22 cellular contexts compared by ENCODE assay signal in the genomic region with DNA sequence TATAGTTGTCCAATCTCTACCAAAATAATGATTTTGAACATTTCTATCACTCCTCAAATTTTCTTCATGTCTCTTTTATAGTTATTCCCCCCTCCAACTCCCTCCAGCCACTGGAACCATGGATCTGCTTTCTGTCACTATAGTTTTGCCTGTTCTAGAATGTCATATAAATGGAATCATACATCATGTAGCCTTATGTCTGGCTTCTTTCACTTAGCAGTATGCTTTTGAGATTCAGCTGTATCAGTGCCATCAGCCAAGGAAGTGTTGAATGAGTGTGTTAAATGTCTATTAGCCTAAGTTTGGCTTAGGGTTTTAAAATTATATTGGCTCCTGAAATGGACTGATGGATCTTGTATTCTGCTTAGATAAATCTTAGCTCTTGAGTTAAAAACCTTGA. TPM values are rescaled to one million over a fixed set of nuclear protein-coding genes. Genes with fewer than 3 reads are reported as not detected.
A peak's percentile ranks its signal among the peaks of the same experiment; 100 is the strongest.
DNase-seq lines count a peak whose midpoint lies in the region; ATAC-seq, FAIRE-seq and TF ChIP-seq lines count a peak whose summit lies in the region.
"Had no signal": no experiment of that assay in that cellular context is flagged by ENCODE, and none has a peak within 500 bp of the region (broad histone marks: within the 10 kb centered on the region; RNA-seq: fewer than 3 reads in every experiment).

No MANE protein-coding gene starts in this region.

- H3K27ac Mint-ChIP-seq in activated naive CD4-positive, alpha-beta T cell treated with anti-CD3 and anti-CD28 coated beads, Interleukin-2, amount 10 ng/mL, durations not matched to agents 7 days and 5 days, result peak overlapping the region; percentile 9
- H3K27ac Mint-ChIP-seq: nephron progenitor cell had no signal

- H3K36me3 ChIP-seq in SU-DHL-6 (ENCODE audit: low read length) (peaks cover 5% of the 10 kb centered on the region), neuronal stem cell (replicated peaks in 1 of 2; ENCODE audit: control insufficient read depth in 2 of 2, insufficient read depth in 2 of 2, low read length in 2 of 2) (peaks cover 4 to 50% of the 10 kb centered on the region in 2 donors)

- peaks cover 0 to 2% of the 10 kb centered on the region in 2 donors for H3K4me1 ChIP-seq in neuronal stem cell (ENCODE audit: control insufficient read depth in 2 of 2, insufficient read depth in 1 of 2, low read depth in 1 of 2, low read length in 2 of 2)
- H3K4me1 ChIP-seq: colonic mucosa had no signal

- H2BK120ac ChIP-seq in neuronal stem cell (ENCODE audit: low read depth, low read length), result no peak overlapping the region

- peaks cover 11% of the 10 kb centered on the region for H3F3A ChIP-seq in SU-DHL-6 (ENCODE audit: insufficient read depth)

- DNase-seq in activated naive CD4-positive, alpha-beta T cell treated with anti-CD3 and anti-CD28 coated beads, Interleukin-2, amount 10 ng/mL, durations not matched to agents 7 days and 5 days, result no peak
- DNase-seq in activated naive CD4-positive, alpha-beta T cell treated with Interleukin-2 at 50 U/mL for 16 hours, result no peak
- DNase-seq in GM12891 (ENCODE audit: insufficient read length, low spot score) (no peak), left kidney (ENCODE audit: low read depth, low spot score) (peak; percentile 5), T1000 (lab: John Stamatoyannopoulos, UW) (no peak), neuronal stem cell (ENCODE audit: low spot score) (no peak)
- DNase-seq: activated naive CD4-positive, alpha-beta T cell; Calu3; colonic mucosa; hippocampal formation; kidney; nephron progenitor cell; stimulated activated CD4-positive, alpha-beta T cell treated with anti-CD3 and anti-CD28 coated beads, Interleukin-2, amount 100 ng/mL, for 24 hours; stimulated activated naive CD4-positive, alpha-beta T cell treated with Interleukin-2 at 50 U/mL for 16 hours; T-cell; WERI-Rb-1 had no signal

- no peak overlapping the region for H2BK12ac ChIP-seq in neuronal stem cell (ENCODE audit: low read length)

- H3K4me1 Mint-ChIP-seq in activated naive CD4-positive, alpha-beta T cell treated with anti-CD3 and anti-CD28 coated beads, Interleukin-2, amount 10 ng/mL, durations not matched to agents 7 days and 5 days, result peaks cover 27% of the 10 kb centered on the region

- H3K4me2 ChIP-seq in SU-DHL-6 (ENCODE audit: low read depth, low read length, poor library complexity, severe bottlenecking) (peak overlapping the region; percentile 1), neuronal stem cell (ENCODE audit: insufficient read depth, low read length, poor library complexity, severe bottlenecking) (no peak overlapping the region)

- no peak overlapping the region for H4K91ac ChIP-seq in neuronal stem cell (ENCODE audit: low read depth, low read length, poor library complexity)

- no peak overlapping the region for H2AK5ac ChIP-seq in neuronal stem cell (ENCODE audit: low read depth, low read length)

- H4K8ac ChIP-seq in neuronal stem cell (ENCODE audit: low read depth, low read length), result no peak overlapping the region

- H3K14ac ChIP-seq in neuronal stem cell (ENCODE audit: low read length), result no peak overlapping the region

- ATAC-seq in GM21390 (IDR thresholded peaks at IDR 0.05; ENCODE audit: unreplicated experiment), result no peak
- ATAC-seq: T-cell had no signal

- no peak overlapping the region for H3K4ac ChIP-seq in neuronal stem cell (ENCODE audit: low read length)

- H3K9ac ChIP-seq in SU-DHL-6 (ENCODE audit: low read length) (no peak overlapping the region), neuronal stem cell (ENCODE audit: low read depth, low read length, poor library complexity) (no peak overlapping the region)

- H3K4me3 ChIP-seq in SU-DHL-6 (ENCODE audit: insufficient read depth, low read length, poor library complexity, severe bottlenecking), result no peak overlapping the region
- no peak overlapping the region for H3K4me3 ChIP-seq in neuronal stem cell (ENCODE audit: low read length in 2 of 2)
- H3K4me3 ChIP-seq: colonic mucosa, tibial nerve had no signal

- H2AFZ ChIP-seq in SU-DHL-6 (ENCODE audit: low read depth, low read length, severe bottlenecking) (no peak overlapping the region), neuronal stem cell (ENCODE audit: low read length) (no peak overlapping the region)

- no peaks in the 10 kb centered on the region for H3K27me3 ChIP-seq in SU-DHL-6 (ENCODE audit: low read length)
- no peaks in the 10 kb centered on the region for H3K27me3 ChIP-seq in neuronal stem cell (ENCODE audit: control insufficient read depth in 3 of 3, insufficient read depth in 3 of 3, low read depth in 1 of 3, low read length in 3 of 3)
- H3K27me3 ChIP-seq: colonic mucosa, tibial nerve had no signal

- no peaks in the 10 kb centered on the region for H3K27me3 Mint-ChIP-seq in activated naive CD4-positive, alpha-beta T cell treated with anti-CD3 and anti-CD28 coated beads, Interleukin-2, amount 10 ng/mL, durations not matched to agents 7 days and 5 days
- H3K27me3 Mint-ChIP-seq: brain, T-cell had no signal

- H3K9me3 ChIP-seq in SU-DHL-6 (ENCODE audit: insufficient read depth, low read length) (no peaks in the 10 kb centered on the region), neuronal stem cell (replicated peaks in 1 of 2; ENCODE audit: control insufficient read depth in 2 of 2, insufficient read depth in 1 of 2, low read depth in 1 of 2, low read length in 2 of 2) (no peaks in the 10 kb centered on the region)
- H3K9me3 ChIP-seq: colonic mucosa had no signal

- peak overlapping the region; percentile 3; the same call in 1 of the 2 replicates for H3K27ac ChIP-seq in SU-DHL-6 (ENCODE audit: low read depth, low read length)
- H3K27ac ChIP-seq in neuronal stem cell (replicated peaks; ENCODE audit: low read length), result no peak overlapping the region
- H3K27ac ChIP-seq: colonic mucosa, tibial nerve, WERI-Rb-1 had no signal

- 0 out of 2 replicates have a peak, but pooled peaks cover 4% of the 10 kb centered on the region for H4K20me1 ChIP-seq in SU-DHL-6 (ENCODE audit: low read depth, low read length)

- CTCF ChIA-PET in activated naive CD4-positive, alpha-beta T cell treated with anti-CD3 and anti-CD28 coated beads, Interleukin-2, amount 10 ng/mL, durations not matched to agents 7 days and 5 days (lab: Charles Lee), result interaction anchor here (0.6 to 1.1 kb wide), 2 partner anchors 22 to 37 kb away, joined by 3 read pairs; no protein-coding TSS in a partner anchor

- no peak overlapping the region for H2BK5ac ChIP-seq in neuronal stem cell (ENCODE audit: low read length)

- H3K36me3 Mint-ChIP-seq in activated naive CD4-positive, alpha-beta T cell treated with anti-CD3 and anti-CD28 coated beads, Interleukin-2, amount 10 ng/mL, durations not matched to agents 7 days and 5 days, result peaks cover 33% of the 10 kb centered on the region

- no peak for TF ChIP-seq CTCF in SU-DHL-6 (IDR thresholded peaks at IDR 0.05; ENCODE audit: insufficient read depth, low read length, poor library complexity, severe bottlenecking)

- no peaks in the 10 kb centered on the region for H3K9me3 Mint-ChIP-seq in activated naive CD4-positive, alpha-beta T cell treated with anti-CD3 and anti-CD28 coated beads, Interleukin-2, amount 10 ng/mL, durations not matched to agents 7 days and 5 days
- H3K9me3 Mint-ChIP-seq: T-cell had no signal

- TF ChIP-seq POLR2A in GM12891 (IDR thresholded peaks at IDR 0.05; ENCODE audit: low read depth, low read length), result no peak

- peaks cover 94% of the 10 kb centered on the region for H3K79me2 ChIP-seq in SU-DHL-6 (ENCODE audit: insufficient read depth, low read length)

- no peak overlapping the region for H3K18ac ChIP-seq in neuronal stem cell (ENCODE audit: low read length)

- FAIRE-seq in GM12891 (lab: Jason Lieb, UNC), result peak; percentile 71
- FAIRE-seq: G401.6, H54, kidney had no signal

- H3K23ac ChIP-seq in neuronal stem cell (ENCODE audit: low read depth, low read length, poor library complexity), result no peak overlapping the region

- no peak overlapping the region for H3K4me3 Mint-ChIP-seq in activated naive CD4-positive, alpha-beta T cell treated with anti-CD3 and anti-CD28 coated beads, Interleukin-2, amount 10 ng/mL, durations not matched to agents 7 days and 5 days
- H3K4me3 Mint-ChIP-seq: brain, nephron progenitor cell had no signal

- peaks cover 7% of the 10 kb centered on the region for H3K79me1 ChIP-seq in neuronal stem cell (ENCODE audit: low read depth, low read length)

- no peaks in the 10 kb centered on the region for H3K9me2 ChIP-seq in SU-DHL-6 (replicated peaks; ENCODE audit: insufficient read depth, low read length)

- H2BK15ac ChIP-seq in neuronal stem cell (ENCODE audit: low read length), result no peak overlapping the region

TF ChIP-seq in GM12891, 5 proteins besides CTCF, POLR2A, EP300 and RAD21:
- TF ChIP-seq PAX5 (IDR thresholded peaks at IDR 0.05; ENCODE audit: insufficient read depth, low read length, severe bottlenecking) (no peak), POU2F2 (IDR thresholded peaks at IDR 0.05; ENCODE audit: low read depth, low read length) (no peak), TAF1 (IDR thresholded peaks at IDR 0.05; ENCODE audit: low read depth, low read length) (no peak), POLR2AphosphoS5 (IDR thresholded peaks at IDR 0.05; ENCODE audit: low read depth, low read length) (no peak), SPI1 (IDR thresholded peaks at IDR 0.05; ENCODE audit: low read depth, low read length) (no peak)

RNA-seq across cellular contexts. Expression of a gene that starts 36.0 kb away (rescaled TPM):
- polyA plus RNA-seq in GM12891 (2012; ENCODE audit: low read depth, missing spikeins), result 155 TPM
- 106 TPM for polyA plus RNA-seq in neuronal stem cell (2013, experiment 1 of 2)
- polyA plus RNA-seq in neuronal stem cell (2013, experiment 2 of 2), result 101 TPM

RNA-seq across cellular contexts. Expression of a gene that starts 51.0 kb away (rescaled TPM):
- 29.4 TPM for polyA plus RNA-seq in GM12891 (2012; ENCODE audit: low read depth, missing spikeins)
- polyA plus RNA-seq in neuronal stem cell (2013, experiment 1 of 2), result 30.9 TPM
- polyA plus RNA-seq in neuronal stem cell (2013, experiment 2 of 2), result 32.1 TPM
